Comparison of ENCODE assay signal across 23 cellular contexts in genomic region chr7:1997537-1998076, GRCh38.
"Had no signal": no experiment of that assay in that cellular context is flagged by ENCODE, and none has a peak within 500 bp of the region (broad histone marks: within the 10 kb centered on the region; RNA-seq: fewer than 3 reads in every experiment).

No MANE protein-coding gene starts in this region.

- H3K9me3 ChIP-seq: MG63, Peyer's patch, SK-N-SH had no signal

- H2AFZ ChIP-seq: PC-9 had no signal

- H3K4me2 ChIP-seq: PC-9, SK-N-SH had no signal

- H3K27me3 ChIP-seq: MG63, Peyer's patch had no signal

- H3K9me2 ChIP-seq: SK-N-SH had no signal

- H3K27ac ChIP-seq: PC-9, Peyer's patch had no signal

- H3K36me3 ChIP-seq: MG63, Peyer's patch had no signal

- DNase-seq: IMR-90, Karpas-422, KG1, MG63, NCI-H1092, NCI-H1105 treated with DMSO at 0.1 percent for 48 hours, NCI-H1417 treated with DMSO at 0.1 percent for 48 hours, NCI-H1694 treated with DMSO at 0.1 percent for 48 hours, NCI-H2029, NCI-H2081 treated with DMSO at 0.1 percent for 48 hours, NCI-H2171, NCI-H226, NCI-H446, NCI-H510A, NCI-H524 treated with DMSO at 0.1 percent for 48 hours, NCI-H69, NCI-H774, PC-9, Peyer's patch, SHP77, SK-N-SH, SW 1271 had no signal

- H3K4me1 ChIP-seq: Peyer's patch had no signal

- H3K4me3 ChIP-seq: MG63, PC-9, Peyer's patch had no signal

- ATAC-seq: HepG2 had no signal

- H3K9ac ChIP-seq: SK-N-SH had no signal
